23 cellular contexts compared by ENCODE assay signal in the genomic region with DNA sequence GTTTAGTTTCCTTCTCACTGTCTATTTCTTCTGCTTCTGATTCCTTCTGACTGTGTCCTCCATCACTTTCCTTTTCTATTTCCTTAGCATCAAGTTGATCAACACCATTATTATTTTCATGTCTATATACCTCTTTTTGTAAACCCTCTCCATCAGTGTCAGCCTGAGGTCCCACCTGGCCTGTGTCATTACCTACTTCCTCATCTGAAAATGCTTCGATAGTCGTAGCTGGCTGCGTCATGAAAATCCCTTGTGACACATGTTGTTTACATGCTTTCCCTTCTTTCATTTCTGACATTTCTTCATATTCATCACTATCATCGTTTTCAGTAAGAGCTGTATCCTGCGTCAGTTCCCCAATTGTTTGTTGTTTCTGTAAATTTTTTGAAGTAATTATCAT. TPM values are rescaled to one million over a fixed set of nuclear protein-coding genes. Genes with fewer than 3 reads are reported as not detected.
DNase-seq lines count a peak whose midpoint lies in the region; ATAC-seq, FAIRE-seq and TF ChIP-seq lines count a peak whose summit lies in the region.
"Had no signal": no experiment of that assay in that cellular context is flagged by ENCODE, and none has a peak within 500 bp of the region (broad histone marks: within the 10 kb centered on the region; RNA-seq: fewer than 3 reads in every experiment).

No MANE protein-coding gene starts in this region.

- H3K4me1 ChIP-seq in A549, result no peaks in the 10 kb centered on the region
- H3K4me1 ChIP-seq: BLaER1 had no signal

- H3K36me3 Mint-ChIP-seq in IgD-negative memory B cell (no peaks in the 10 kb centered on the region), memory B cell (peaks cover 24% of the 10 kb centered on the region)

- intact Hi-C loops in head of caudate nucleus (cut with DNase I), result no loop called here

- H3K27me3 Mint-ChIP-seq in IgD-negative memory B cell (no peaks in the 10 kb centered on the region), memory B cell (no peaks in the 10 kb centered on the region)

- no peak for TF ChIP-seq CTCF in A549 (IDR thresholded peaks at IDR 0.05)

- H3K9me3 ChIP-seq in A549, result no peaks in the 10 kb centered on the region
- H3K9me3 ChIP-seq: BLaER1 had no signal

- POLR2A ChIA-PET in A549 (lab: Yijun Ruan, JAX), result no interaction called here

- no peak for TF ChIP-seq POLR2A in A549 (IDR thresholded peaks at IDR 0.05; ENCODE audit: low read length)

- H3K27ac Mint-ChIP-seq in IgD-negative memory B cell (peak overlapping the region in 2 of 3 donors; percentile 77 to 90), memory B cell (peak overlapping the region; percentile 92)

- TF ChIP-seq RAD21 in A549 (conservative IDR thresholded peaks at IDR 0.05 in 1 of 2, IDR thresholded peaks at IDR 0.05 in 1 of 2), result no peak

- DNase-seq in A549 (ENCODE audit: low read depth in 1 of 2, low spot score in 1 of 2) (no peak), memory B cell (ENCODE audit: low spot score in 2 of 2) (peak in 1 of 2 donors; percentile 24), head of caudate nucleus (no peak), NCI-H524 treated with DMSO at 0.1 percent for 48 hours (lab: John Stamatoyannopoulos, UW) (no peak), amniotic stem cell (lab: John Stamatoyannopoulos, UW) (no peak)
- DNase-seq: CD8-positive, alpha-beta memory T cell; DMS53; EL; KBM-7; NCI-H1417 treated with DMSO at 0.1 percent for 48 hours; NCI-H187 treated with DMSO at 0.1 percent for 48 hours; NCI-H2227 treated with DMSO at 0.1 percent for 48 hours; NCI-H510A treated with DMSO at 0.1 percent for 48 hours; PC-9; SIG-M5 had no signal

- ATAC-seq in A549 (no peak), GM18502 (IDR thresholded peaks at IDR 0.05; ENCODE audit: poor library complexity, unreplicated experiment) (peak; percentile 63), memory B cell (ENCODE audit: low read depth) (peak; percentile 94)
- ATAC-seq: SK-N-SH treated with all-trans-retinoic acid at 6 μM for 48 hours had no signal

- peaks cover 3 to 7% (median 3%) of the 10 kb centered on the region in 3 donors for H3K4me1 Mint-ChIP-seq in IgD-negative memory B cell
- peaks cover 13% of the 10 kb centered on the region for H3K4me1 Mint-ChIP-seq in memory B cell
- H3K4me1 Mint-ChIP-seq: CD8-positive, alpha-beta memory T cell had no signal

- H3K4me3 Mint-ChIP-seq in IgD-negative memory B cell, result peak overlapping the region in 2 of 4 donors; percentile 0
- H3K4me3 Mint-ChIP-seq in memory B cell, result no peak overlapping the region
- H3K4me3 Mint-ChIP-seq: CD8-positive, alpha-beta memory T cell had no signal

- no peak for TF ChIP-seq EP300 in A549 (IDR thresholded peaks at IDR 0.05)

- FAIRE-seq in A549 (lab: Jason Lieb, UNC), result peak; percentile 43
- FAIRE-seq: A204.1, GM12892, H54 had no signal

- CTCF ChIA-PET in A549 (lab: Yijun Ruan, JAX), result no interaction called here

- no peak overlapping the region for H3K4me3 ChIP-seq in A549
- H3K4me3 ChIP-seq: BLaER1, PC-9 had no signal

- no peaks in the 10 kb centered on the region for H3K9me3 Mint-ChIP-seq in IgD-negative memory B cell
- peaks cover 8% of the 10 kb centered on the region for H3K9me3 Mint-ChIP-seq in memory B cell
- H3K9me3 Mint-ChIP-seq: CD8-positive, alpha-beta memory T cell had no signal

- H3K4me2 ChIP-seq in A549, result no peak overlapping the region
- H3K4me2 ChIP-seq: BLaER1, PC-9 had no signal

- 94% methylated on average over 5 of the region's 5 CpGs for WGBS in A549 (ENCODE audit: missing lambda C conversion rate)

- no peak overlapping the region for H3K27ac ChIP-seq in A549
- H3K27ac ChIP-seq: BLaER1, PC-9, RWPE1 had no signal

TF ChIP-seq in A549, 52 proteins besides CTCF, POLR2A, EP300 and RAD21:
- TF ChIP-seq RNF2 (IDR thresholded peaks at IDR 0.05; ENCODE audit: borderline replicate concordance, low read depth) (no peak), JUN (IDR thresholded peaks at IDR 0.05) (no peak), RCOR1 (IDR thresholded peaks at IDR 0.05; ENCODE audit: low read depth, low read length) (no peak), CHD2 (IDR thresholded peaks at IDR 0.05; ENCODE audit: low read length, partially characterized antibody) (no peak), HDAC2 (IDR thresholded peaks at IDR 0.05) (no peak)
- TF ChIP-seq, protein P1, sequence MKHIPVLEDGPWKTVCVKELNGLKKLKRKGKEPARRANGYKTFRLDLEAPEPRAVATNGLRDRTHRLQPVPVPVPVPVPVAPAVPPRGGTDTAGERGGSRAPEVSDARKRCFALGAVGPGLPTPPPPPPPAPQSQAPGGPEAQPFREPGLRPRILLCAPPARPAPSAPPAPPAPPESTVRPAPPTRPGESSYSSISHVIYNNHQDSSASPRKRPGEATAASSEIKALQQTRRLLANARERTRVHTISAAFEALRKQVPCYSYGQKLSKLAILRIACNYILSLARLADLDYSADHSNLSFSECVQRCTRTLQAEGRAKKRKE (CRISPR knock-in tag; IDR thresholded peaks at IDR 0.05; ENCODE audit: low read depth), result no peak

RNA-seq across cellular contexts. Expression of a gene that starts 39.6 kb away (rescaled TPM):
- polyA plus RNA-seq in A549 (2011; rRNA removed), result 7.7 and 10.5 TPM in 2 replicates
- polyA plus RNA-seq in A549 (2012; cell fraction: cytosol; rRNA removed), result 1.3 and 1.5 TPM in 2 replicates
- polyA plus RNA-seq in A549 (2012; cell fraction: nucleus; rRNA removed), result 2.0 and 2.1 TPM in 2 replicates
- polyA plus RNA-seq in A549 (2017; fragmentation: RNase III; extraction: RNeasy Plus Mini Kit Qiagen cat#74134 plus additional on column Dnase treatment), result 8.1 to 8.5 TPM (median 8.1 TPM) in 3 replicates
- 4.3 and 4.5 TPM in 2 replicates for polyA minus RNA-seq in A549 (2011; rRNA and poly(A)+ RNA removed)
- 3.7 TPM for polyA plus RNA-seq in IgD-negative memory B cell

Comparison
In these comparisons a context has a peak if more than half of its experiments do, and no peak if none do; other contexts are left out.
1. ATAC-seq: peak in GM18502 (single experiment) and memory B cell (single experiment); none in A549 (0 of 2).